ENCODE assay signal across 8 cellular contexts in genomic region chrX:15675490-15675921, GRCh38. TPM values are rescaled to one million over a fixed set of nuclear protein-coding genes. Genes with fewer than 3 reads are reported as not detected.
A peak's percentile ranks its signal among the peaks of the same experiment; 100 is the strongest.
DNase-seq lines count a peak whose midpoint lies in the region; ATAC-seq and TF ChIP-seq lines count a peak whose summit lies in the region.

No MANE protein-coding gene starts in this region.

- H3K4me3 ChIP-seq in WI38 (ENCODE audit: low read depth, low read length) (peak overlapping the region; percentile 66), liver (ENCODE audit: low read depth in 1 of 3, low read length in 3 of 3) (peak overlapping the region; percentile 72 to 95 (median 89))

- peak overlapping the region; percentile 98 to 100 for H3K27ac ChIP-seq in liver (ENCODE audit: low read depth in 1 of 2, low read length in 2 of 2)

- no peak overlapping the region for H3K27ac Mint-ChIP-seq in chondrocyte (ENCODE audit: unreplicated experiment)

- H3K4me3 Mint-ChIP-seq in chondrocyte (ENCODE audit: unreplicated experiment), result no peak overlapping the region

- peak; percentile 93 for DNase-seq in activated effector memory CD4-positive, alpha-beta T cell treated with anti-CD3 and anti-CD28 coated beads, Interleukin-2, amount 50 U/mL, for 16 hours
- no peak for DNase-seq in activated effector memory CD4-positive, alpha-beta T cell treated with Interleukin-2 at 50 U/mL for 16 hours
- DNase-seq in NCI-H2081 treated with DMSO at 0.1 percent for 48 hours (lab: John Stamatoyannopoulos, UW), result peak; percentile 78
- DNase-seq in chondrocyte (ENCODE audit: low spot score), result peak; percentile 92
- peak; percentile 86 for DNase-seq in stimulated activated CD4-positive, alpha-beta T cell treated with anti-CD3 and anti-CD28 coated beads, Interleukin-4, amount 100 ng/mL, for 24 hours

- peak; percentile 64 for ATAC-seq in HG02973 (IDR thresholded peaks at IDR 0.05; ENCODE audit: unreplicated experiment)

- no peaks in the 10 kb centered on the region for H3K36me3 Mint-ChIP-seq in chondrocyte (ENCODE audit: low read depth)

- under 1% methylated on average over 38 of the region's 38 CpGs for WGBS in liver

- peaks cover 0 to 38% (median 27%) of the 10 kb centered on the region in 4 donors for H3K4me1 ChIP-seq in liver (ENCODE audit: control insufficient read depth in 4 of 4, insufficient read depth in 4 of 4, low read length in 3 of 4)

- peaks cover 13% of the 10 kb centered on the region for H3K4me1 Mint-ChIP-seq in chondrocyte (ENCODE audit: low read depth)

- no peaks in the 10 kb centered on the region for H3K9me3 Mint-ChIP-seq in chondrocyte (ENCODE audit: low read depth)

- TF ChIP-seq CTCF in WI38 (IDR thresholded peaks at IDR 0.05; ENCODE audit: low read depth, low read length) (no peak), chondrocyte (IDR thresholded peaks at IDR 0.05) (no peak), liver (IDR thresholded peaks at IDR 0.05; ENCODE audit: low read depth, low read length, missing input control) (no peak)

- H3K27me3 Mint-ChIP-seq in chondrocyte (ENCODE audit: low read depth), result peaks cover 1% of the 10 kb centered on the region

- peak overlapping the region; percentile 67 to 87 for H3K9ac ChIP-seq in liver (ENCODE audit: low read depth in 1 of 2, low read length in 2 of 2)

- no peak for TF ChIP-seq RAD21 in liver (IDR thresholded peaks at IDR 0.05)

- no peaks in the 10 kb centered on the region for H3K36me3 ChIP-seq in liver (ENCODE audit: control insufficient read depth in 4 of 4, insufficient read depth in 3 of 4, low read depth in 1 of 4, low read length in 3 of 4)

- no peaks in the 10 kb centered on the region for H3K9me3 ChIP-seq in liver (ENCODE audit: control insufficient read depth in 4 of 4, low read length in 3 of 4)

- H3K27me3 ChIP-seq in liver (ENCODE audit: control insufficient read depth in 4 of 4, insufficient read depth in 4 of 4, low read length in 3 of 4), result no peaks in the 10 kb centered on the region

TF ChIP-seq in liver, 16 proteins besides CTCF, POLR2A, EP300 and RAD21:
- TF ChIP-seq YY1 (IDR thresholded peaks at IDR 0.05), result peak; percentile 98
- peak; percentile 3 for TF ChIP-seq MAX (IDR thresholded peaks at IDR 0.05)
- peak; percentile 2 for TF ChIP-seq SP1 (IDR thresholded peaks at IDR 0.05)
- TF ChIP-seq ZBTB33 (IDR thresholded peaks at IDR 0.05), result no peak
- TF ChIP-seq GABPA (IDR thresholded peaks at IDR 0.05 in 1 of 2, conservative IDR thresholded peaks at IDR 0.05 in 1 of 2), result no peak

RNA-seq across cellular contexts. Expression of gene CLTRN, which starts 10.9 kb away (rescaled TPM):
- total RNA-seq in chondrocyte (0.20 TPM in 1 of 3 replicates, not detected in the others), liver (1 to 10 TPM; 1.5 to 3.0 TPM)
- 10 to 100 TPM in 1 of 2 donors, 1 to 10 TPM in 1; 6.9 to 11.0 TPM for polyA plus RNA-seq in liver
